8 cellular contexts compared by ENCODE assay signal in genomic region chr9:5438301-5439162, GRCh38. TPM values are rescaled to one million over a fixed set of nuclear protein-coding genes. Genes with fewer than 3 reads are reported as not detected.
A peak's percentile ranks its signal among the peaks of the same experiment; 100 is the strongest.
DNase-seq lines count a peak whose midpoint lies in the region; ATAC-seq and TF ChIP-seq lines count a peak whose summit lies in the region.

No MANE protein-coding gene starts in this region.

- POLR2A ChIA-PET in RWPE1 (lab: Yijun Ruan, JAX; ENCODE audit: low non-redundant PET): no interaction called here

- CTCF ChIA-PET in RWPE1 (lab: Yijun Ruan, JAX): no interaction called here

- 69 to 71% methylated on average over 21 of the region's 21 CpGs for WGBS in lung, 2 donors

- peaks cover 0 to 3% of the 10 kb centered on the region in 2 donors for H3K4me1 ChIP-seq in breast epithelium
- H3K4me1 ChIP-seq in lung (ENCODE audit: control insufficient read depth in 2 of 2, insufficient read depth in 2 of 2, low read length in 2 of 2): peaks cover 5 to 9% of the 10 kb centered on the region in 2 donors
- peaks cover 0 to 21% (median 16%) of the 10 kb centered on the region in 5 donors for H3K4me1 ChIP-seq in subcutaneous abdominal adipose tissue (ENCODE audit: control insufficient read depth in 5 of 5, insufficient read depth in 5 of 5, low read length in 5 of 5)

- H3K36me3 ChIP-seq in breast epithelium: no peaks in the 10 kb centered on the region
- peaks cover 0 to 6% of the 10 kb centered on the region in 2 donors for H3K36me3 ChIP-seq in lung (ENCODE audit: control insufficient read depth in 2 of 2, insufficient read depth in 2 of 2, low read length in 2 of 2)
- peaks cover 0 to 8% (median 4%) of the 10 kb centered on the region in 5 donors for H3K36me3 ChIP-seq in subcutaneous abdominal adipose tissue (ENCODE audit: control insufficient read depth in 5 of 5, insufficient read depth in 5 of 5, low read length in 5 of 5)

- H3K27me3 ChIP-seq in breast epithelium (no peaks in the 10 kb centered on the region), lung (ENCODE audit: control insufficient read depth, insufficient read depth) (no peaks in the 10 kb centered on the region), subcutaneous abdominal adipose tissue (ENCODE audit: control insufficient read depth in 5 of 5, insufficient read depth in 4 of 5, low read length in 5 of 5) (no peaks in the 10 kb centered on the region)

- H3K4me3 ChIP-seq in breast epithelium (peak overlapping the region; percentile 61 to 80 (median 71)), lung (no peak overlapping the region), subcutaneous abdominal adipose tissue (ENCODE audit: low read depth in 1 of 5, low read length in 5 of 5) (peak overlapping the region; percentile 68 to 89 (median 80))

- TF ChIP-seq CTCF in RWPE1 (conservative IDR thresholded peaks at IDR 0.05; ENCODE audit: low read depth) (no peak), breast epithelium (IDR thresholded peaks at IDR 0.05) (no peak), lung (IDR thresholded peaks at IDR 0.05; ENCODE audit: control extremely low read depth, extremely low read depth) (no peak)

- DNase-seq in RWPE1 (ENCODE audit: low spot score): no peak
- no peak for DNase-seq in breast epithelium (ENCODE audit: low spot score in 2 of 2)
- DNase-seq in lung (ENCODE audit: low spot score): no peak
- DNase-seq in OCI-M2 (lab: John Stamatoyannopoulos, UW; ENCODE audit: unreplicated experiment): no peak
- DNase-seq in OCI-M1 (lab: John Stamatoyannopoulos, UW): no peak

- H3K27ac ChIP-seq in RWPE1 (peak overlapping the region; percentile 90), breast epithelium (peak overlapping the region; percentile 87 to 93), lung (ENCODE audit: low read depth in 1 of 2, low read length in 1 of 2) (peak overlapping the region; percentile 46 to 71), subcutaneous abdominal adipose tissue (ENCODE audit: low read depth, low read length) (peak overlapping the region; percentile 99)

- no peak for TF ChIP-seq POLR2A in breast epithelium (IDR thresholded peaks at IDR 0.05)

- H3K9ac ChIP-seq in subcutaneous abdominal adipose tissue (ENCODE audit: low read length in 5 of 5): peak overlapping the region; percentile 60 to 90 (median 81)

- ATAC-seq in GM18858 (IDR thresholded peaks at IDR 0.05; ENCODE audit: unreplicated experiment): peak; percentile 67
- peak; percentile 58 for ATAC-seq in HG02798 (IDR thresholded peaks at IDR 0.05; ENCODE audit: poor library complexity, unreplicated experiment)
- ATAC-seq in lung (ENCODE audit: insufficient read depth, low FRiP score): no peak

- no peaks in the 10 kb centered on the region for H3K9me3 ChIP-seq in breast epithelium
- H3K9me3 ChIP-seq in lung (ENCODE audit: control insufficient read depth in 2 of 2, insufficient read depth in 1 of 2, low read length in 1 of 2): no peaks in the 10 kb centered on the region
- no peaks in the 10 kb centered on the region for H3K9me3 ChIP-seq in subcutaneous abdominal adipose tissue (ENCODE audit: control insufficient read depth in 5 of 5, low read length in 5 of 5)

- intact Hi-C loops in breast epithelium (cut with DNase I; ENCODE audit: low total_unique reads): no loop called here

RNA-seq across cellular contexts. Expression of gene PLGRKT, which starts 0.8 kb away (rescaled TPM):
- total RNA-seq in breast epithelium: 10 to 100 TPM; 15.0 to 26.2 (median 16.4) TPM
- 10 to 100 TPM; 11.7 to 27.0 TPM for total RNA-seq in lung
- 10 to 100 TPM; 17.4 to 28.4 TPM for polyA plus RNA-seq in lung

RNA-seq across cellular contexts. Expression of gene CD274, which starts 11.8 kb away (rescaled TPM):
- total RNA-seq in breast epithelium (1 to 10 TPM; 1.6 to 3.1 (median 2.9) TPM), lung (10 to 100 TPM in 1 of 2 donors, 1 to 10 TPM in 1; 5.9 to 13.2 TPM)
- 10 to 100 TPM in 1 of 2 donors, 1 to 10 TPM in 1; 4.1 to 30.7 TPM for polyA plus RNA-seq in lung
